ENCODE assay signal across 1 cellular context in genomic region chr13:39385621-39386231, GRCh38.
A peak's percentile ranks its signal among the peaks of the same experiment; 100 is the strongest.
TF ChIP-seq lines count a peak whose summit lies in the region.

No MANE protein-coding gene starts in this region.

TF ChIP-seq in HEK293, 187 proteins besides CTCF, POLR2A, EP300 and RAD21 (continued from another document and continues in another):
- TF ChIP-seq ZNF518A (tag by site-specific recombination; conservative IDR thresholded peaks at IDR 0.05; ENCODE audit: low read depth), result no peak; the same call in 1 of the 2 replicates
- TF ChIP-seq GLIS1 (tag by site-specific recombination; IDR thresholded peaks at IDR 0.05), result peak; percentile 76
- peak; percentile 85 for TF ChIP-seq GLI2 (tag by site-specific recombination; IDR thresholded peaks at IDR 0.05; ENCODE audit: borderline replicate concordance, low read depth)
- TF ChIP-seq ZBTB20 (tag by site-specific recombination; IDR thresholded peaks at IDR 0.05), result no peak; the same call in 1 of the 2 replicates
- no peak for TF ChIP-seq ZNF26 (tag by site-specific recombination; IDR thresholded peaks at IDR 0.05)
- TF ChIP-seq ZNF529 (tag by site-specific recombination; IDR thresholded peaks at IDR 0.05; ENCODE audit: insufficient replicate concordance), result no peak
- no peak for TF ChIP-seq SP2 (tag by site-specific recombination; IDR thresholded peaks at IDR 0.05)
- TF ChIP-seq ZSCAN5A (tag by site-specific recombination; IDR thresholded peaks at IDR 0.05), result no peak
- TF ChIP-seq KLF17 (tag by site-specific recombination; IDR thresholded peaks at IDR 0.05), result no peak
- TF ChIP-seq ZNF280D (tag by site-specific recombination; IDR thresholded peaks at IDR 0.05), result no peak
- no peak for TF ChIP-seq ZNF350 (tag by site-specific recombination; IDR thresholded peaks at IDR 0.05)
- no peak for TF ChIP-seq RBAK (tag by site-specific recombination; IDR thresholded peaks at IDR 0.05)
- TF ChIP-seq ZNF830 (tag by site-specific recombination; IDR thresholded peaks at IDR 0.05; ENCODE audit: low read depth), result no peak
- TF ChIP-seq ZNF398 (tag by site-specific recombination; IDR thresholded peaks at IDR 0.05), result no peak
- TF ChIP-seq ZNF202 (tag by site-specific recombination; IDR thresholded peaks at IDR 0.05; ENCODE audit: borderline replicate concordance), result no peak
- TF ChIP-seq ZNF623 (tag by site-specific recombination; IDR thresholded peaks at IDR 0.05), result no peak
- TF ChIP-seq ZNF571 (tag by site-specific recombination; IDR thresholded peaks at IDR 0.05), result no peak
- peak; percentile 64; the same call in 1 of the 2 replicates for TF ChIP-seq HOXD13 (CRISPR knock-in tag; IDR thresholded peaks at IDR 0.05; ENCODE audit: borderline replicate concordance)
- peak; percentile 99 for TF ChIP-seq ZNF18 (tag by site-specific recombination; IDR thresholded peaks at IDR 0.05)
- TF ChIP-seq ZBTB10 (tag by site-specific recombination; IDR thresholded peaks at IDR 0.05), result no peak
- no peak for TF ChIP-seq REST (tag by site-specific recombination; IDR thresholded peaks at IDR 0.05)
- no peak for TF ChIP-seq GLI4 (tag by site-specific recombination; IDR thresholded peaks at IDR 0.05)
- no peak for TF ChIP-seq ZNF670 (tag by site-specific recombination; IDR thresholded peaks at IDR 0.05; ENCODE audit: low read depth)
- TF ChIP-seq PRDM6 (tag by site-specific recombination; IDR thresholded peaks at IDR 0.05), result peak; percentile 100
- TF ChIP-seq ZNF488 (tag by site-specific recombination; IDR thresholded peaks at IDR 0.05), result 0 out of 2 replicates have a peak, but pooled peaks have one; percentile 46
